Comparison of ENCODE assay signal across 14 cellular contexts in the genomic region with DNA sequence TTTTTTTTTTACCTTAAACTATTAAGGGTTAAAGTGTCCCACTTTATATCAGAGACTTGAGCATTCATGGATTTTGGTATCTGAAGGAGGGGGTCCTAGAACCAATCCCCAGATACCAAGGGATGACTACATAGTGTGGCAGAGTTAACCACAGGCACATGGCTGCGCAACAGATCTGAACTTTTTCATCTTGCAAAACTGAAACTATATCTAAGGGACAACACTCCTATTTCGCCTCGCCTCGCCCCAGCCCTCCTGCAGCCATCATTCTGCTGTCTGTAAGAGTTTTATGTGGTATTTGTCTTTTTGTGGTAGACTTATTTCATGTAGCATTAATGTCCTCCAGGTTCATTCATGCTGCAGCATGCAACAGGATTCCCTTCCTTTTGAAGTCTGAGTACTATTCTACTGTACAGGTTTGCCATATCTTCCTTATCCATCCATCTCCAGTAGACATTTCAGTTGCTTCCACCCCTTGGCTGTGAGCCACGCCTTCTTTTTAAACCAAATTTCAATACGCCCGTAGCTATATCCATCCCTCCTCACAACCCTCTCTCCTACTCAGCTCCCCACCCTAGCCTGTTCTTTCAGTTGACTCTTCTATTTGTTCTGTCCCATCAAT. TPM values are rescaled to one million over a fixed set of nuclear protein-coding genes. Genes with fewer than 3 reads are reported as not detected.
DNase-seq lines count a peak whose midpoint lies in the region; ATAC-seq and TF ChIP-seq lines count a peak whose summit lies in the region.
"Had no signal": no experiment of that assay in that cellular context is flagged by ENCODE, and none has a peak within 500 bp of the region (broad histone marks: within the 10 kb centered on the region; RNA-seq: fewer than 3 reads in every experiment).

No MANE protein-coding gene starts in this region.

- no peak for DNase-seq in activated T-cell treated with anti-CD3 and anti-CD28 coated beads, Interleukin-2, amount 50 U/mL, for 72 hours
- DNase-seq in activated T-cell treated with anti-CD3 and anti-CD28 coated beads for 4 hours: no peak
- peak in 4 of 34 experiments; percentile 7 to 22 (median 12) for DNase-seq in T-cell
- DNase-seq in endothelial cell (ENCODE audit: low spot score): no peak
- DNase-seq in stimulated activated naive CD8-positive, alpha-beta T cell treated with anti-CD3 and anti-CD28 coated beads, Interleukin-15, Interleukin-2, amounts not matched to agents 100 U/mL and 50 U/mL, for 24 hours: no peak
- DNase-seq in GM20000 (ENCODE audit: low spot score): no peak
- DNase-seq: GDM1, kidney glomerular epithelial cell, NCI-H187 treated with DMSO at 0.1 percent for 48 hours, right cardiac atrium, T1000 had no signal

- POLR2A ChIA-PET in T-cell (lab: Charles Lee): interaction anchor here in 1 of 2 donors (0.6 kb wide), 1 partner anchor 1915 kb away, joined by 3 read pairs; no protein-coding TSS in a partner anchor

- ATAC-seq in activated T-cell treated with anti-CD3 and anti-CD28 coated beads, Interleukin-2, amount 50 U/mL, for 72 hours (replicated peaks in 1 of 2): peak; percentile 49 to 64
- ATAC-seq in T-cell (replicated peaks in 1 of 4) (peak; percentile 45 to 76 (median 62)), GM18498 (IDR thresholded peaks at IDR 0.05; ENCODE audit: unreplicated experiment) (no peak), HG03159 (IDR thresholded peaks at IDR 0.05; ENCODE audit: unreplicated experiment) (no peak)
- peak; percentile 80 for ATAC-seq in stimulated activated naive CD8-positive, alpha-beta T cell treated with anti-CD3 and anti-CD28 coated beads, Interleukin-15, Interleukin-2, amounts not matched to agents 100 U/mL and 50 U/mL, for 24 hours

- peaks cover 2 to 17% of the 10 kb centered on the region in 2 donors for H3K36me3 Mint-ChIP-seq in activated T-cell treated with anti-CD3 and anti-CD28 coated beads, Interleukin-2, amount 50 U/mL, for 72 hours (ENCODE audit: insufficient read depth in 2 of 2)
- H3K36me3 Mint-ChIP-seq in T-cell: peaks cover 53% of the 10 kb centered on the region
- H3K36me3 Mint-ChIP-seq in endothelial cell (ENCODE audit: low read depth, unreplicated experiment): peaks cover 22% of the 10 kb centered on the region

- H3K27ac Mint-ChIP-seq in activated T-cell treated with anti-CD3 and anti-CD28 coated beads, Interleukin-2, amount 50 U/mL, for 72 hours: peak overlapping the region; percentile 9
- peak overlapping the region; percentile 48 to 83 for H3K27ac Mint-ChIP-seq in T-cell
- H3K27ac Mint-ChIP-seq in endothelial cell (ENCODE audit: unreplicated experiment): no peak overlapping the region
- H3K27ac Mint-ChIP-seq: activated naive CD4-positive, alpha-beta T cell treated with anti-CD3 and anti-CD28 coated beads, Interleukin-2, amount 50 U/mL, for 24 hours had no signal

- TF ChIP-seq CTCF in endothelial cell (IDR thresholded peaks at IDR 0.05; ENCODE audit: unreplicated experiment) (no peak), GM20000 (IDR thresholded peaks at IDR 0.05; ENCODE audit: extremely low read depth, missing control alignments) (no peak)

- peaks cover 17% of the 10 kb centered on the region for H3K4me1 Mint-ChIP-seq in activated T-cell treated with anti-CD3 and anti-CD28 coated beads, Interleukin-2, amount 50 U/mL, for 72 hours (ENCODE audit: low read depth)
- H3K4me1 Mint-ChIP-seq in T-cell (peaks cover 23 to 38% (median 28%) of the 10 kb centered on the region in 3 donors), endothelial cell (ENCODE audit: unreplicated experiment) (peaks cover 3% of the 10 kb centered on the region)

- peak overlapping the region; percentile 28 to 40 for H3K4me3 Mint-ChIP-seq in activated T-cell treated with anti-CD3 and anti-CD28 coated beads, Interleukin-2, amount 50 U/mL, for 72 hours
- H3K4me3 Mint-ChIP-seq in T-cell (peak overlapping the region in 2 of 3 donors; percentile 24 to 25), endothelial cell (ENCODE audit: unreplicated experiment) (peak overlapping the region; percentile 2)
- H3K4me3 Mint-ChIP-seq: activated naive CD4-positive, alpha-beta T cell treated with anti-CD3 and anti-CD28 coated beads, Interleukin-2, amount 50 U/mL, for 24 hours had no signal

- H3K27me3 Mint-ChIP-seq in activated T-cell treated with anti-CD3 and anti-CD28 coated beads, Interleukin-2, amount 50 U/mL, for 72 hours (ENCODE audit: low read depth): no peaks in the 10 kb centered on the region
- H3K27me3 Mint-ChIP-seq in T-cell (no peaks in the 10 kb centered on the region), endothelial cell (ENCODE audit: unreplicated experiment) (peaks cover 1% of the 10 kb centered on the region)
- H3K27me3 Mint-ChIP-seq: activated naive CD4-positive, alpha-beta T cell treated with anti-CD3 and anti-CD28 coated beads, Interleukin-2, amount 50 U/mL, for 24 hours had no signal

- H3K9me3 Mint-ChIP-seq in activated T-cell treated with anti-CD3 and anti-CD28 coated beads, Interleukin-2, amount 50 U/mL, for 72 hours: no peaks in the 10 kb centered on the region
- no peaks in the 10 kb centered on the region for H3K9me3 Mint-ChIP-seq in T-cell
- H3K9me3 Mint-ChIP-seq in endothelial cell (ENCODE audit: unreplicated experiment): no peaks in the 10 kb centered on the region
- H3K9me3 Mint-ChIP-seq: activated naive CD4-positive, alpha-beta T cell treated with anti-CD3 and anti-CD28 coated beads, Interleukin-2, amount 50 U/mL, for 24 hours had no signal

- CTCF ChIA-PET in T-cell (lab: Charles Lee): no interaction called here

RNA-seq across cellular contexts. Expression of gene AMFR, which starts 53.2 kb away (rescaled TPM):
- 10 to 100 TPM; 70.1 to 75.0 TPM for total RNA-seq in activated T-cell treated with anti-CD3 and anti-CD28 coated beads, Interleukin-2, amount 50 U/mL, for 72 hours
- total RNA-seq in T-cell: 10 to 100 TPM; 60.4 to 71.9 (median 68.4) TPM
- 90.7 TPM for total RNA-seq in endothelial cell (ENCODE audit: unreplicated experiment)

Comparison
In these comparisons a context has a peak if more than half of its experiments do, and no peak if none do; other contexts are left out.
1. ATAC-seq: peak in activated T-cell treated with anti-CD3 and anti-CD28 coated beads, Interleukin-2, amount 50 U/mL, for 72 hours (2 of 2), T-cell (4 of 4) and stimulated activated naive CD8-positive, alpha-beta T cell treated with anti-CD3 and anti-CD28 coated beads, Interleukin-15, Interleukin-2, amounts not matched to agents 100 U/mL and 50 U/mL, for 24 hours (single experiment); none in GM18498 (single experiment) and HG03159 (single experiment).
2. Peak in every context shown above with its lines, with median percentiles within 50 percentile points of each other: H3K4me3 Mint-ChIP-seq.